Comparison of ENCODE assay signal across 26 cellular contexts in the genomic region with DNA sequence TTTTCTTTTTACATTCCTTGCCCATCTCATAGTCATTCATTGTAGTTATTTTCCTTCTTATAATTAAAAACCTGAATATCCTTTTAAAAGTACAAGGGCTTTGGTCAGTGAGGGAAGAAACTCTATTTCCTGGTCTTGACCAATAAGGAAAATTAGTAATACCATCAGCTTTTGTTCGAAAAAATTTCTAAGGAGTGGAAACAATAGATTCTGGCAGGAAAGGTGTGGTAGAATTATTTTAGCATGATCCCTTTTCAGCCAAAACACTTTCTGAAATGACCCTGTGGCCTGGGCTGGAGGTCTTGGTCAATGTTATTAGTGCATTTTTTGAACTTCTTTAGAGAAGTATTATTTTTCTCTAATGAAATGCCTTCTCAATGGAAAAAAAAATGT. TPM values are rescaled to one million over a fixed set of nuclear protein-coding genes. Genes with fewer than 3 reads are reported as not detected.
DNase-seq lines count a peak whose midpoint lies in the region; ATAC-seq, FAIRE-seq and TF ChIP-seq lines count a peak whose summit lies in the region.
"Had no signal": no experiment of that assay in that cellular context is flagged by ENCODE, and none has a peak within 500 bp of the region (broad histone marks: within the 10 kb centered on the region; RNA-seq: fewer than 3 reads in every experiment).

No MANE protein-coding gene starts in this region.

- H3F3A ChIP-seq in smooth muscle cell (ENCODE audit: low read depth): no peaks in the 10 kb centered on the region

- TF ChIP-seq RAD21 in A549 (conservative IDR thresholded peaks at IDR 0.05 in 1 of 2, IDR thresholded peaks at IDR 0.05 in 1 of 2): no peak

- H2AFZ ChIP-seq in smooth muscle cell (ENCODE audit: low read depth): no peak overlapping the region

- H3K36me3 Mint-ChIP-seq in progenitor cell of endocrine pancreas (ENCODE audit: insufficient read depth): no peaks in the 10 kb centered on the region
- H3K36me3 Mint-ChIP-seq: IgD-negative memory B cell, T-cell had no signal

- H3K36me3 ChIP-seq in RWPE2 (ENCODE audit: low read depth): no peaks in the 10 kb centered on the region
- no peaks in the 10 kb centered on the region for H3K36me3 ChIP-seq in smooth muscle cell (ENCODE audit: low read depth)

- no peaks in the 10 kb centered on the region for H3K9me3 Mint-ChIP-seq in progenitor cell of endocrine pancreas (ENCODE audit: low read depth)
- H3K9me3 Mint-ChIP-seq: effector memory CD8-positive, alpha-beta T cell; IgD-negative memory B cell; nephron progenitor cell; T-cell had no signal

- ATAC-seq in A549: no peak
- no peak; the same call in 2 of the 3 replicates for ATAC-seq in RWPE2 (ENCODE audit: low read depth)
- ATAC-seq in omental fat pad (ENCODE audit: low FRiP score): no peak
- no peak for ATAC-seq in GM21786 (IDR thresholded peaks at IDR 0.05; ENCODE audit: unreplicated experiment)
- ATAC-seq: effector memory CD8-positive, alpha-beta T cell; left lobe of liver; T-cell had no signal

- H3K4me2 ChIP-seq in A549 (peak overlapping the region; percentile 62), smooth muscle cell (no peak overlapping the region)

- no peaks in the 10 kb centered on the region for H4K20me1 ChIP-seq in smooth muscle cell (ENCODE audit: low read depth)

- H3K27me3 ChIP-seq in RWPE2 (ENCODE audit: insufficient read depth, poor library complexity, severe bottlenecking): no peaks in the 10 kb centered on the region
- H3K27me3 ChIP-seq in smooth muscle cell (ENCODE audit: low read depth): no peaks in the 10 kb centered on the region

- CTCF ChIA-PET in A549 (lab: Yijun Ruan, JAX): interaction anchor here (1.2 to 1.7 kb wide), 2 partner anchors 11 to 153 kb away, joined by 3 read pairs; no protein-coding TSS in a partner anchor

- TF ChIP-seq CTCF in A549 (IDR thresholded peaks at IDR 0.05) (no peak), RWPE2 (IDR thresholded peaks at IDR 0.05; ENCODE audit: poor library complexity, severe bottlenecking) (no peak), epithelial cell of esophagus (IDR thresholded peaks at IDR 0.05; ENCODE audit: insufficient read depth, low read depth, low read length, missing control alignments) (no peak), progenitor cell of endocrine pancreas (IDR thresholded peaks at IDR 0.05; ENCODE audit: unreplicated experiment) (no peak), omental fat pad (IDR thresholded peaks at IDR 0.05) (no peak), smooth muscle cell (IDR thresholded peaks at IDR 0.05; ENCODE audit: borderline replicate concordance, insufficient read depth, poor library complexity, severe bottlenecking) (no peak)

- peak overlapping the region; percentile 70 for H3K27ac Mint-ChIP-seq in progenitor cell of endocrine pancreas
- H3K27ac Mint-ChIP-seq: IgD-negative memory B cell, nephron progenitor cell, T-cell had no signal

- no peak overlapping the region for H3K9ac ChIP-seq in smooth muscle cell (ENCODE audit: low read depth)

- H3K79me2 ChIP-seq in smooth muscle cell (ENCODE audit: low read depth): no peaks in the 10 kb centered on the region

- H3K9me3 ChIP-seq in A549 (no peaks in the 10 kb centered on the region), RWPE2 (ENCODE audit: severe bottlenecking) (no peaks in the 10 kb centered on the region), smooth muscle cell (replicated peaks; ENCODE audit: low read depth) (no peaks in the 10 kb centered on the region)

- H3K4me1 ChIP-seq in A549: peaks cover 31% of the 10 kb centered on the region
- H3K4me1 ChIP-seq in RWPE2 (ENCODE audit: insufficient read depth, poor library complexity, severe bottlenecking): peaks cover 18% of the 10 kb centered on the region
- H3K4me1 ChIP-seq in smooth muscle cell (ENCODE audit: low read depth): no peaks in the 10 kb centered on the region

- DNase-seq in A549 (ENCODE audit: low read depth in 1 of 2, low spot score in 1 of 2) (no peak), RWPE2 (ENCODE audit: low spot score) (no peak), epithelial cell of esophagus (ENCODE audit: low read depth) (peak; percentile 15), progenitor cell of endocrine pancreas (ENCODE audit: low spot score, unreplicated experiment) (no peak), omental fat pad (ENCODE audit: low spot score) (no peak), smooth muscle cell (lab: John Stamatoyannopoulos, UW; ENCODE audit: unreplicated experiment) (no peak), NCI-H748 (lab: John Stamatoyannopoulos, UW; ENCODE audit: unreplicated experiment) (no peak)
- DNase-seq: activated CD4-positive, alpha-beta T cell treated with anti-CD3 and anti-CD28 coated beads for 1 hour; activated naive CD4-positive, alpha-beta T cell treated with anti-CD3 and anti-CD28 coated beads, Interleukin-2, amount 50 U/mL, for 16 hours; activated T-cell treated with anti-CD3 and anti-CD28 coated beads, Interleukin-2, amount 50 U/mL, for 48 hours; aorta; COR-L47; effector memory CD8-positive, alpha-beta T cell; glutamatergic neuron; midbrain; NCI-H1105; NCI-H2029; NCI-H345; nephron progenitor cell; stimulated activated CD4-positive, alpha-beta T cell treated with anti-CD3 and anti-CD28 coated beads, Interleukin-2, amount 100 ng/mL, for 48 hours; stimulated activated naive CD4-positive, alpha-beta T cell treated with Interleukin-2 at 50 U/mL for 16 hours; T-cell had no signal

- no peak for TF ChIP-seq POLR2A in A549 (IDR thresholded peaks at IDR 0.05; ENCODE audit: low read length)

- H3K4me3 ChIP-seq in A549 (no peak overlapping the region), RWPE2 (ENCODE audit: severe bottlenecking) (no peak overlapping the region), epithelial cell of esophagus (ENCODE audit: low read length) (no peak overlapping the region), smooth muscle cell (no peak overlapping the region)

- 11% methylated on average over 1 of the region's 1 CpG for WGBS in A549 (ENCODE audit: missing lambda C conversion rate)
- 98% methylated on average over 1 of the region's 1 CpG for WGBS in smooth muscle cell (ENCODE audit: low lambda C conversion rate)

- TF ChIP-seq EP300 in A549 (IDR thresholded peaks at IDR 0.05): no peak

- H3K27ac ChIP-seq in A549 (peak overlapping the region; percentile 48; a peak in 3 of 6 replicates), RWPE2 (ENCODE audit: poor library complexity, severe bottlenecking) (peak overlapping the region; percentile 44), smooth muscle cell (ENCODE audit: low read depth) (no peak overlapping the region)

- POLR2A ChIA-PET in A549 (lab: Yijun Ruan, JAX): no interaction called here

- H3K27me3 Mint-ChIP-seq in progenitor cell of endocrine pancreas: no peaks in the 10 kb centered on the region
- H3K27me3 Mint-ChIP-seq: effector memory CD8-positive, alpha-beta T cell; IgD-negative memory B cell had no signal

- FAIRE-seq in A549 (lab: Jason Lieb, UNC): no peak
- FAIRE-seq: GM19239 had no signal

- H3K4me1 Mint-ChIP-seq in progenitor cell of endocrine pancreas (ENCODE audit: low read depth): peaks cover 32% of the 10 kb centered on the region
- H3K4me1 Mint-ChIP-seq: IgD-negative memory B cell, nephron progenitor cell, T-cell had no signal

- no peak overlapping the region for H3K4me3 Mint-ChIP-seq in progenitor cell of endocrine pancreas (ENCODE audit: low read depth)
- H3K4me3 Mint-ChIP-seq: effector memory CD8-positive, alpha-beta T cell; IgD-negative memory B cell; nephron progenitor cell; T-cell had no signal

TF ChIP-seq in A549, 52 proteins besides CTCF, POLR2A, EP300 and RAD21:
- TF ChIP-seq EHF (CRISPR knock-in tag; IDR thresholded peaks at IDR 0.05) (no peak), EHMT2 (IDR thresholded peaks at IDR 0.05; ENCODE audit: low read depth) (no peak), MYC (IDR thresholded peaks at IDR 0.05; ENCODE audit: borderline replicate concordance, low read length) (no peak)

RNA-seq across cellular contexts. Expression of a gene that starts 36.6 kb away (rescaled TPM):
- polyA plus RNA-seq in A549 (2011; rRNA removed) (13.0 and 15.6 TPM in 2 replicates), A549 (2017; fragmentation: RNase III; extraction: RNeasy Plus Mini Kit Qiagen cat#74134 plus additional on column Dnase treatment) (10.3 to 12.5 TPM (median 12.1 TPM) in 3 replicates), smooth muscle cell (11.2 and 14.5 TPM in 2 replicates)
- polyA plus RNA-seq in A549 (2012; cell fraction: cytosol; rRNA removed): 8.0 and 8.2 TPM in 2 replicates
- 6.5 and 14.2 TPM in 2 replicates for polyA plus RNA-seq in A549 (2012; cell fraction: nucleus; rRNA removed)
- polyA minus RNA-seq in A549 (2011; rRNA and poly(A)+ RNA removed): 7.5 and 7.8 TPM in 2 replicates
- total RNA-seq in progenitor cell of endocrine pancreas (31.5 and 33.2 TPM in 2 replicates), omental fat pad (10 to 100 TPM; 14.5 to 28.2 (median 18.9) TPM), smooth muscle cell (14.6 and 19.1 TPM in 2 replicates)

RNA-seq across cellular contexts. Expression of a gene that starts 36.6 kb away (rescaled TPM):
- polyA plus RNA-seq in A549 (2011; rRNA removed): 26.2 and 44.8 TPM in 2 replicates
- polyA plus RNA-seq in A549 (2012; cell fraction: cytosol; rRNA removed): 12.5 and 15.0 TPM in 2 replicates
- polyA plus RNA-seq in A549 (2012; cell fraction: nucleus; rRNA removed): 9.4 and 13.7 TPM in 2 replicates
- 38.2 to 39.2 TPM (median 39.1 TPM) in 3 replicates for polyA plus RNA-seq in A549 (2017; fragmentation: RNase III; extraction: RNeasy Plus Mini Kit Qiagen cat#74134 plus additional on column Dnase treatment)
- 20.1 and 20.5 TPM in 2 replicates for polyA minus RNA-seq in A549 (2011; rRNA and poly(A)+ RNA removed)
- total RNA-seq in progenitor cell of endocrine pancreas: 56.0 and 58.1 TPM in 2 replicates
- total RNA-seq in omental fat pad: 10 to 100 TPM in 2 of 4 donors, 1 to 10 TPM in 2; 4.6 to 19.9 (median 10.1) TPM
- 31.0 and 38.7 TPM in 2 replicates for total RNA-seq in smooth muscle cell
- polyA plus RNA-seq in smooth muscle cell: 32.6 and 35.6 TPM in 2 replicates
